In genomic region chr11:116833816-116834534, GRCh38 we compare ENCODE assay signal across 1 cellular context.
TF ChIP-seq lines count a peak whose summit lies in the region.

No MANE protein-coding gene starts in this region.

TF ChIP-seq in HepG2, 621 proteins besides CTCF, POLR2A, EP300 and RAD21 (continued from another document and continues in another):
- TF ChIP-seq ATF3 (CRISPR knock-in tag; IDR thresholded peaks at IDR 0.05), result no peak
- TF ChIP-seq MNT (IDR thresholded peaks at IDR 0.05), result peak; percentile 43; the same call in 1 of the 2 replicates
- no peak for TF ChIP-seq REST (IDR thresholded peaks at IDR 0.05; ENCODE audit: borderline replicate concordance in 1 of 2, low read depth in 1 of 2, low read length in 2 of 2)
- TF ChIP-seq ZNF570 (CRISPR knock-in tag; IDR thresholded peaks at IDR 0.05; ENCODE audit: borderline replicate concordance), result no peak
- no peak for TF ChIP-seq PCBP2 (optimal IDR thresholded peaks at IDR 0.05; ENCODE audit: low read depth, low read length, poor library complexity, severe bottlenecking)
- TF ChIP-seq FOXJ3 (CRISPR knock-in tag; IDR thresholded peaks at IDR 0.05; ENCODE audit: borderline replicate concordance), result no peak
- TF ChIP-seq THRA (CRISPR knock-in tag; IDR thresholded peaks at IDR 0.05; ENCODE audit: borderline replicate concordance), result peak; percentile 75
- TF ChIP-seq PAXIP1 (CRISPR knock-in tag; conservative IDR thresholded peaks at IDR 0.05), result no peak; the same call in 1 of the 2 replicates
- TF ChIP-seq ZFAT (CRISPR knock-in tag; conservative IDR thresholded peaks at IDR 0.05), result no peak
- 0 out of 2 replicates have a peak, but pooled peaks have one; percentile 36 for TF ChIP-seq KMT2A (CRISPR knock-in tag; IDR thresholded peaks at IDR 0.05)
- no peak for TF ChIP-seq MTF2 (CRISPR knock-in tag; IDR thresholded peaks at IDR 0.05; ENCODE audit: borderline replicate concordance)
- peak; percentile 19; the same call in 1 of the 2 replicates for TF ChIP-seq ZFP41 (CRISPR knock-in tag; IDR thresholded peaks at IDR 0.05; ENCODE audit: borderline replicate concordance)
- no peak for TF ChIP-seq ZNF879 (CRISPR knock-in tag; IDR thresholded peaks at IDR 0.05)
- no peak for TF ChIP-seq PLSCR1 (CRISPR knock-in tag; IDR thresholded peaks at IDR 0.05; ENCODE audit: borderline replicate concordance)
- no peak for TF ChIP-seq ELK4 (CRISPR knock-in tag; IDR thresholded peaks at IDR 0.05; ENCODE audit: borderline replicate concordance)
- peak; percentile 50; the same call in 1 of the 2 replicates for TF ChIP-seq ARNT2 (CRISPR knock-in tag; IDR thresholded peaks at IDR 0.05; ENCODE audit: low read depth)
- TF ChIP-seq CCDC6 (CRISPR knock-in tag; IDR thresholded peaks at IDR 0.05), result peak; percentile 64; the same call in 1 of the 2 replicates
- TF ChIP-seq POGK (CRISPR knock-in tag; conservative IDR thresholded peaks at IDR 0.05), result no peak; the same call in 1 of the 2 replicates
- no peak for TF ChIP-seq ZNF260 (CRISPR knock-in tag; IDR thresholded peaks at IDR 0.05; ENCODE audit: borderline replicate concordance, low read depth)
- TF ChIP-seq PITX1 (CRISPR knock-in tag; IDR thresholded peaks at IDR 0.05), result no peak; the same call in 1 of the 2 replicates
- TF ChIP-seq ZNF350 (CRISPR knock-in tag; IDR thresholded peaks at IDR 0.05; ENCODE audit: borderline replicate concordance, low read depth), result no peak; the same call in 1 of the 2 replicates
- 0 out of 2 replicates have a peak, but pooled peaks have one; percentile 50 for TF ChIP-seq TMF1 (CRISPR knock-in tag; IDR thresholded peaks at IDR 0.05; ENCODE audit: low read depth)
- TF ChIP-seq NFAT5 (CRISPR knock-in tag; IDR thresholded peaks at IDR 0.05), result no peak; the same call in 1 of the 2 replicates
- peak; percentile 41 for TF ChIP-seq GABPB1 (CRISPR knock-in tag; IDR thresholded peaks at IDR 0.05)
- no peak for TF ChIP-seq MEIS1 (CRISPR knock-in tag; IDR thresholded peaks at IDR 0.05; ENCODE audit: borderline replicate concordance)
- no peak; the same call in 1 of the 2 replicates for TF ChIP-seq ZSCAN12 (CRISPR knock-in tag; IDR thresholded peaks at IDR 0.05)
- TF ChIP-seq ZSCAN21 (CRISPR knock-in tag; IDR thresholded peaks at IDR 0.05; ENCODE audit: borderline replicate concordance), result 0 out of 2 replicates have a peak, but pooled peaks have one; percentile 16
- TF ChIP-seq ZNF552 (CRISPR knock-in tag; IDR thresholded peaks at IDR 0.05; ENCODE audit: borderline replicate concordance), result 0 out of 2 replicates have a peak, but pooled peaks have one; percentile 59
- TF ChIP-seq ZNF749 (CRISPR knock-in tag; IDR thresholded peaks at IDR 0.05; ENCODE audit: borderline replicate concordance), result no peak
- peak; percentile 92 for TF ChIP-seq AGO2 (optimal IDR thresholded peaks at IDR 0.05; ENCODE audit: low read depth, low read length)
- 0 out of 2 replicates have a peak, but pooled peaks have one; percentile 57 for TF ChIP-seq HOXA5 (CRISPR knock-in tag; IDR thresholded peaks at IDR 0.05)
- TF ChIP-seq ZBTB44 (CRISPR knock-in tag; IDR thresholded peaks at IDR 0.05), result no peak
- no peak for TF ChIP-seq ETV6 (CRISPR knock-in tag; conservative IDR thresholded peaks at IDR 0.05)
- no peak for TF ChIP-seq ADNP (CRISPR knock-in tag; IDR thresholded peaks at IDR 0.05)
- no peak for TF ChIP-seq ZNF274 (CRISPR knock-in tag; IDR thresholded peaks at IDR 0.05)
- TF ChIP-seq ZNF331 (CRISPR knock-in tag; IDR thresholded peaks at IDR 0.05), result peak; percentile 76
